Comparison of ENCODE assay signal across 17 cellular contexts in the genomic region with DNA sequence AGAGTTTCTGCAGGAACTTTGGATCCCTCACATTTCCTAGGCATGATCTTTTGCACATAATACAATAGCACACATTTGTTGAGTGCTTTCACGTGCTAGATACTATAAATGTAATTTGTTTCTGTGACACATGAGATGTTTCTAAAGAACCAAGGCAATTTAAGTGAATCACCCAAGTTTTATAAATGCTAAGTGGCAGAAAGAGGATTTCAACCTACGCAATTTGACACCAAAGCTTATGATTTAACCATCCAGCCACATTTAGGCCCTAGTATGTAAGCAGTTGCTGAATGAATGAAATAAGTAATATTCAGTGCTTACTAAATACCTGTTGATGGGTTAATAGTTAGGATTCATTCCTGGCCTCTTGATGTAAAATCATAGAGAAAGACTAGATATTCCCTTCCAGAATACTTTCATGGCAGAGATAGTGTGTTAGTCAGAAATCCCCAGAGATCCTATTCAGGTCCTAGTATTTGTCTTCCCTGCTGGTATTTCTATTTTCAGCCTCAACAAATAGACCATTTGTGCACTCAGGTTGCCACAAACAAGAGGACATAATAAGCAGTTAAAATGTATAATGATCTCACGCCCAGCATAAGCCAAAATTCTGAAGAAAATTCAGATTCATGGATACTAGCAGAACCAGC.
A peak's percentile ranks its signal among the peaks of the same experiment; 100 is the strongest.
DNase-seq lines count a peak whose midpoint lies in the region; ATAC-seq, FAIRE-seq and TF ChIP-seq lines count a peak whose summit lies in the region.
"Had no signal": no experiment of that assay in that cellular context is flagged by ENCODE, and none has a peak within 500 bp of the region (broad histone marks: within the 10 kb centered on the region; RNA-seq: fewer than 3 reads in every experiment).

No MANE protein-coding gene starts in this region.

- no peak overlapping the region for H2AFZ ChIP-seq in astrocyte (ENCODE audit: low read depth, low read length)

- DNase-seq in EH (ENCODE audit: low read depth) (peak; percentile 51), NCI-H1930 (lab: John Stamatoyannopoulos, UW) (peak; percentile 30 to 36), astrocyte (ENCODE audit: low read depth) (peak; percentile 36), osteocyte (ENCODE audit: extremely low spot score, unreplicated experiment) (no peak), iPS-NIHi11 (ENCODE audit: low spot score) (no peak), suprapubic skin (ENCODE audit: low spot score in 2 of 2) (no peak)
- DNase-seq: activated CD4-positive, alpha-beta T cell treated with anti-CD3 and anti-CD28 coated beads, Interleukin-2, amount 50 U/mL, for 1 hour; effector CD4-positive, alpha-beta T cell; KBM-7; NCI-H510A; ovary had no signal

- H3K27ac ChIP-seq in astrocyte (ENCODE audit: low read depth, low read length) (peak overlapping the region; percentile 9), suprapubic skin (no peak overlapping the region)
- H3K27ac ChIP-seq: HL-60, ovary had no signal

- H3K27me3 ChIP-seq in astrocyte (ENCODE audit: insufficient read depth, low read length) (no peaks in the 10 kb centered on the region), suprapubic skin (no peaks in the 10 kb centered on the region)
- H3K27me3 ChIP-seq: ovary had no signal

- H3K4me1 Mint-ChIP-seq in astrocyte (ENCODE audit: low read depth, unreplicated experiment), result peaks cover 50% of the 10 kb centered on the region
- peaks cover 74% of the 10 kb centered on the region for H3K4me1 Mint-ChIP-seq in osteocyte (ENCODE audit: unreplicated experiment)
- H3K4me1 Mint-ChIP-seq: activated naive CD4-positive, alpha-beta T cell treated with anti-CD3 and anti-CD28 coated beads, Interleukin-2, amount 50 U/mL, for 24 hours had no signal

- no peak overlapping the region for H3K4me3 Mint-ChIP-seq in astrocyte (ENCODE audit: unreplicated experiment)
- no peak overlapping the region for H3K4me3 Mint-ChIP-seq in osteocyte (ENCODE audit: unreplicated experiment)
- H3K4me3 Mint-ChIP-seq: activated naive CD4-positive, alpha-beta T cell treated with anti-CD3 and anti-CD28 coated beads, Interleukin-2, amount 50 U/mL, for 24 hours had no signal

- H3K27ac Mint-ChIP-seq in astrocyte (ENCODE audit: unreplicated experiment), result peak overlapping the region; percentile 81
- peak overlapping the region; percentile 95 for H3K27ac Mint-ChIP-seq in osteocyte (ENCODE audit: unreplicated experiment)
- H3K27ac Mint-ChIP-seq: activated naive CD4-positive, alpha-beta T cell treated with anti-CD3 and anti-CD28 coated beads, Interleukin-2, amount 50 U/mL, for 24 hours had no signal

- H3K9me3 ChIP-seq in astrocyte (ENCODE audit: insufficient read depth, low read depth, low read length) (no peaks in the 10 kb centered on the region), suprapubic skin (no peaks in the 10 kb centered on the region)
- H3K9me3 ChIP-seq: ovary, thoracic aorta had no signal

- ATAC-seq in GM18868 (IDR thresholded peaks at IDR 0.05; ENCODE audit: unreplicated experiment), result no peak
- ATAC-seq in GM18867 (IDR thresholded peaks at IDR 0.05; ENCODE audit: unreplicated experiment), result no peak

- TF ChIP-seq EP300 in suprapubic skin (IDR thresholded peaks at IDR 0.05), result no peak

- H4K20me1 ChIP-seq in astrocyte (ENCODE audit: insufficient read depth, low read length), result no peaks in the 10 kb centered on the region

- H3K4me3 ChIP-seq in astrocyte (ENCODE audit: insufficient read depth, low read depth, low read length) (no peak overlapping the region), suprapubic skin (no peak overlapping the region)
- H3K4me3 ChIP-seq: ovary, skin epidermis, thoracic aorta had no signal

- 78% methylated on average over 3 of the region's 3 CpGs for WGBS in suprapubic skin

- no peak for FAIRE-seq in astrocyte (lab: Jason Lieb, UNC)

- TF ChIP-seq CTCF in astrocyte (IDR thresholded peaks at IDR 0.05; ENCODE audit: insufficient read depth, low read depth, low read length) (no peak), osteocyte (IDR thresholded peaks at IDR 0.05) (no peak), suprapubic skin (IDR thresholded peaks at IDR 0.05) (no peak)

- H3K27me3 Mint-ChIP-seq in astrocyte (ENCODE audit: low read depth, unreplicated experiment) (no peaks in the 10 kb centered on the region), osteocyte (ENCODE audit: unreplicated experiment) (no peaks in the 10 kb centered on the region)
- H3K27me3 Mint-ChIP-seq: activated naive CD4-positive, alpha-beta T cell treated with anti-CD3 and anti-CD28 coated beads, Interleukin-2, amount 50 U/mL, for 24 hours had no signal

- H3K4me1 ChIP-seq in astrocyte (ENCODE audit: insufficient read depth, low read length) (peaks cover 18% of the 10 kb centered on the region), suprapubic skin (no peaks in the 10 kb centered on the region)

- H3K79me2 ChIP-seq in astrocyte (ENCODE audit: insufficient read depth, low read length), result no peaks in the 10 kb centered on the region

- H3K9me3 Mint-ChIP-seq in astrocyte (ENCODE audit: unreplicated experiment) (peaks cover 4% of the 10 kb centered on the region), osteocyte (ENCODE audit: unreplicated experiment) (peaks cover 5% of the 10 kb centered on the region)
- H3K9me3 Mint-ChIP-seq: activated naive CD4-positive, alpha-beta T cell treated with anti-CD3 and anti-CD28 coated beads, Interleukin-2, amount 50 U/mL, for 24 hours had no signal

- no peak for TF ChIP-seq POLR2A in suprapubic skin (IDR thresholded peaks at IDR 0.05)

- no peak overlapping the region for H3K9ac ChIP-seq in astrocyte (ENCODE audit: low read length)

- no peaks in the 10 kb centered on the region for H3K36me3 ChIP-seq in astrocyte (ENCODE audit: insufficient read depth, low read length)
- H3K36me3 ChIP-seq in suprapubic skin, result no peaks in the 10 kb centered on the region
- H3K36me3 ChIP-seq: ovary, thoracic aorta had no signal

- no peak overlapping the region for H3K4me2 ChIP-seq in astrocyte (ENCODE audit: low read length)

- no peaks in the 10 kb centered on the region for H3K36me3 Mint-ChIP-seq in astrocyte (ENCODE audit: low read depth, unreplicated experiment)
- H3K36me3 Mint-ChIP-seq in osteocyte (ENCODE audit: unreplicated experiment), result peaks cover 3% of the 10 kb centered on the region
- H3K36me3 Mint-ChIP-seq: activated naive CD4-positive, alpha-beta T cell treated with anti-CD3 and anti-CD28 coated beads, Interleukin-2, amount 50 U/mL, for 24 hours had no signal

Comparison
In these comparisons a context has a peak if more than half of its experiments do, and no peak if none do; other contexts are left out.
1. DNase-seq: peak in EH (single experiment), NCI-H1930 (2 of 2) and astrocyte (single experiment); none in osteocyte (single experiment), iPS-NIHi11 (single experiment) and suprapubic skin (0 of 2).